ENCODE assay signal across 1 cellular context in genomic region chr9:121550569-121551512, GRCh38.
TF ChIP-seq lines count a peak whose summit lies in the region.

No MANE protein-coding gene starts in this region.

TF ChIP-seq in A549, 52 proteins besides CTCF, POLR2A, EP300 and RAD21 (continued from another document):
- TF ChIP-seq CHD4 (IDR thresholded peaks at IDR 0.05; ENCODE audit: borderline replicate concordance) (no peak), TP53 (CRISPR knock-in tag; IDR thresholded peaks at IDR 0.05) (no peak), SMC3 (IDR thresholded peaks at IDR 0.05) (peak; percentile 82), RNF2 (IDR thresholded peaks at IDR 0.05; ENCODE audit: borderline replicate concordance, low read depth) (no peak)
